12 cellular contexts compared by ENCODE assay signal in genomic region chr14:91402278-91403068, GRCh38. TPM values are rescaled to one million over a fixed set of nuclear protein-coding genes. Genes with fewer than 3 reads are reported as not detected.
DNase-seq lines count a peak whose midpoint lies in the region; ATAC-seq and TF ChIP-seq lines count a peak whose summit lies in the region.
"Had no signal": no experiment of that assay in that cellular context is flagged by ENCODE, and none has a peak within 500 bp of the region (broad histone marks: within the 10 kb centered on the region; RNA-seq: fewer than 3 reads in every experiment).

No MANE protein-coding gene starts in this region.

- no peak overlapping the region for H2BK120ac ChIP-seq in trophoblast cell (ENCODE audit: insufficient read depth, low read length, poor library complexity)

- H3K4me1 Mint-ChIP-seq in CD4-positive, CD25-positive, alpha-beta regulatory T cell = peaks cover 29 to 96% (median 69%) of the 10 kb centered on the region in 4 donors
- H3K4me1 Mint-ChIP-seq in naive thymus-derived CD4-positive, alpha-beta T cell = peaks cover 85 to 97% (median 89%) of the 10 kb centered on the region in 7 donors

- H3K27me3 Mint-ChIP-seq in CD4-positive, CD25-positive, alpha-beta regulatory T cell = no peaks in the 10 kb centered on the region
- H3K27me3 Mint-ChIP-seq in naive thymus-derived CD4-positive, alpha-beta T cell = no peaks in the 10 kb centered on the region

- H3K27ac Mint-ChIP-seq in CD4-positive, CD25-positive, alpha-beta regulatory T cell = peak overlapping the region; percentile 90 to 95 (median 92)
- peak overlapping the region; percentile 84 to 99 (median 95) for H3K27ac Mint-ChIP-seq in naive thymus-derived CD4-positive, alpha-beta T cell

- H3K79me1 ChIP-seq in trophoblast cell (ENCODE audit: low read length) = peaks cover 1% of the 10 kb centered on the region

- DNase-seq in CD4-positive, CD25-positive, alpha-beta regulatory T cell = peak in 1 of 3 donors; percentile 42
- DNase-seq in KG1 (lab: John Stamatoyannopoulos, UW) (peak; percentile 34), body of pancreas (peak; percentile 74 to 84 (median 84)), ureter (ENCODE audit: low spot score) (no peak), trophoblast cell (no peak), NCI-H345 (lab: John Stamatoyannopoulos, UW) (no peak)
- no peak for DNase-seq in naive thymus-derived CD4-positive, alpha-beta T cell
- DNase-seq: foreskin keratinocyte; NCI-H1694; occipital lobe; stimulated activated CD8-positive, alpha-beta memory T cell treated with anti-CD3 and anti-CD28 coated beads, Interleukin-4, amount 100 ng/mL, for 48 hours had no signal

- H3K14ac ChIP-seq in trophoblast cell (ENCODE audit: low read length) = no peak overlapping the region

- peaks cover 0 to under 1% (median 0%) of the 10 kb centered on the region in 7 donors for H3K9me3 Mint-ChIP-seq in CD4-positive, CD25-positive, alpha-beta regulatory T cell
- no peaks in the 10 kb centered on the region for H3K9me3 Mint-ChIP-seq in naive thymus-derived CD4-positive, alpha-beta T cell

- POLR2A ChIA-PET in naive thymus-derived CD4-positive, alpha-beta T cell (lab: Charles Lee) = interaction anchor here (0.7 to 22.3 kb wide), 10 partner anchors 11 to 467 kb away, joined by 3 to 328 read pairs (median 4); partner anchors contain the start of gene CCDC88C

- H3K4me3 ChIP-seq in CD4-positive, CD25-positive, alpha-beta regulatory T cell (ENCODE audit: low read depth, low read length) = peak overlapping the region; percentile 69
- H3K4me3 ChIP-seq in body of pancreas (no peak overlapping the region), trophoblast cell (ENCODE audit: low read depth, low read length) (no peak overlapping the region)
- H3K4me3 ChIP-seq in naive thymus-derived CD4-positive, alpha-beta T cell (ENCODE audit: low read length) = peak overlapping the region; percentile 21

- H3K27me3 ChIP-seq in CD4-positive, CD25-positive, alpha-beta regulatory T cell (ENCODE audit: control insufficient read depth, insufficient read depth, low read length) = no peaks in the 10 kb centered on the region
- H3K27me3 ChIP-seq in body of pancreas (no peaks in the 10 kb centered on the region), trophoblast cell (ENCODE audit: insufficient read depth, low read length) (no peaks in the 10 kb centered on the region)
- H3K27me3 ChIP-seq in naive thymus-derived CD4-positive, alpha-beta T cell (ENCODE audit: control insufficient read depth in 2 of 2, insufficient read depth in 2 of 2, low read length in 2 of 2) = no peaks in the 10 kb centered on the region
- H3K27me3 ChIP-seq: foreskin keratinocyte had no signal

- no peak overlapping the region for H3K23ac ChIP-seq in trophoblast cell (ENCODE audit: low read length)

- 18 to 24% methylated on average over 12 of the region's 12 CpGs for WGBS in body of pancreas, 2 donors
- WGBS in trophoblast cell (ENCODE audit: extremely low coverage, insufficient coverage, insufficient read length) = no CpG with 5 or more reads among the region's 12 CpGs

- H3K9ac ChIP-seq in trophoblast cell (ENCODE audit: low read length) = no peak overlapping the region

- no peak overlapping the region for H4K91ac ChIP-seq in trophoblast cell (ENCODE audit: low read depth, low read length)

- TF ChIP-seq POLR2A in body of pancreas (IDR thresholded peaks at IDR 0.05) = no peak

- no peak overlapping the region for H2BK12ac ChIP-seq in trophoblast cell (ENCODE audit: low read length)

- H3K36me3 Mint-ChIP-seq in CD4-positive, CD25-positive, alpha-beta regulatory T cell = peaks cover 30% of the 10 kb centered on the region
- peaks cover 5 to 31% (median 12%) of the 10 kb centered on the region in 5 donors for H3K36me3 Mint-ChIP-seq in naive thymus-derived CD4-positive, alpha-beta T cell

- intact Hi-C loops in body of pancreas (cut with DNase I) = no loop called here
- intact Hi-C loops in naive thymus-derived CD4-positive, alpha-beta T cell (cut with micrococcal nuclease) = loop anchor here in 1 of 2 donors (2.0 kb wide), 1 partner anchor 16 kb away; no protein-coding TSS in a partner anchor

- peak overlapping the region; percentile 96 for H3K27ac ChIP-seq in CD4-positive, CD25-positive, alpha-beta regulatory T cell (ENCODE audit: insufficient read depth, low read length, poor library complexity, severe bottlenecking)
- H3K27ac ChIP-seq in body of pancreas = peak overlapping the region; percentile 72 to 81 (median 78)
- H3K27ac ChIP-seq in naive thymus-derived CD4-positive, alpha-beta T cell (ENCODE audit: low read depth, low read length) = peak overlapping the region; percentile 95
- H3K27ac ChIP-seq in trophoblast cell (ENCODE audit: low read depth, low read length) = no peak overlapping the region
- H3K27ac ChIP-seq: foreskin keratinocyte had no signal

- no peak overlapping the region for H3K4me2 ChIP-seq in trophoblast cell (ENCODE audit: low read length)

- no peak overlapping the region for H2BK5ac ChIP-seq in trophoblast cell (ENCODE audit: low read depth, low read length, poor library complexity)

- TF ChIP-seq CTCF in body of pancreas (IDR thresholded peaks at IDR 0.05) = no peak

- no peaks in the 10 kb centered on the region for H3K9me3 ChIP-seq in CD4-positive, CD25-positive, alpha-beta regulatory T cell (ENCODE audit: control insufficient read depth in 2 of 2, low read length in 2 of 2)
- H3K9me3 ChIP-seq in body of pancreas = no peaks in the 10 kb centered on the region
- no peaks in the 10 kb centered on the region for H3K9me3 ChIP-seq in naive thymus-derived CD4-positive, alpha-beta T cell (ENCODE audit: control insufficient read depth in 2 of 3, low read length in 3 of 3)
- peaks cover 2% of the 10 kb centered on the region for H3K9me3 ChIP-seq in trophoblast cell (ENCODE audit: insufficient read depth, low read depth, low read length)

- H3K36me3 ChIP-seq in CD4-positive, CD25-positive, alpha-beta regulatory T cell (ENCODE audit: control insufficient read depth, insufficient read depth, low read length) = peaks cover 18% of the 10 kb centered on the region
- no peaks in the 10 kb centered on the region for H3K36me3 ChIP-seq in body of pancreas (replicated peaks in 1 of 2; ENCODE audit: insufficient read depth in 1 of 2, low read depth in 2 of 2)
- peaks cover 6 to 17% (median 15%) of the 10 kb centered on the region in 3 experiments for H3K36me3 ChIP-seq in naive thymus-derived CD4-positive, alpha-beta T cell (ENCODE audit: control insufficient read depth in 2 of 3, insufficient read depth in 3 of 3, low read length in 3 of 3)
- no peaks in the 10 kb centered on the region for H3K36me3 ChIP-seq in trophoblast cell (ENCODE audit: control insufficient read depth in 1 of 2, insufficient read depth in 2 of 2, low read length in 2 of 2)

- H4K8ac ChIP-seq in trophoblast cell (ENCODE audit: low read depth, low read length) = no peak overlapping the region

- H2AK5ac ChIP-seq in trophoblast cell (ENCODE audit: low read length) = no peak overlapping the region

- H3K79me2 ChIP-seq in trophoblast cell (ENCODE audit: control insufficient read depth, insufficient read depth, low read length, poor library complexity) = no peaks in the 10 kb centered on the region

- H4K12ac ChIP-seq in trophoblast cell (ENCODE audit: low read depth, low read length) = no peak overlapping the region

- H3K4ac ChIP-seq in trophoblast cell (ENCODE audit: low read depth, low read length) = no peak overlapping the region

- peaks cover 97% of the 10 kb centered on the region for H3K4me1 ChIP-seq in CD4-positive, CD25-positive, alpha-beta regulatory T cell (ENCODE audit: control insufficient read depth, insufficient read depth, low read length, poor library complexity, severe bottlenecking)
- H3K4me1 ChIP-seq in body of pancreas (peaks cover 79% of the 10 kb centered on the region), trophoblast cell (ENCODE audit: control insufficient read depth in 1 of 2, insufficient read depth in 2 of 2, low read length in 2 of 2) (peaks cover 4 to 12% of the 10 kb centered on the region in 2 experiments)
- peaks cover 85 to 90% of the 10 kb centered on the region in 2 donors for H3K4me1 ChIP-seq in naive thymus-derived CD4-positive, alpha-beta T cell (ENCODE audit: control insufficient read depth in 2 of 2, insufficient read depth in 2 of 2, low read length in 2 of 2)

- ATAC-seq in CD4-positive, CD25-positive, alpha-beta regulatory T cell (ENCODE audit: low read depth in 2 of 2) = no peak
- ATAC-seq in body of pancreas (peak; percentile 82), HG03097 (IDR thresholded peaks at IDR 0.05; ENCODE audit: low FRiP score, unreplicated experiment) (no peak)
- ATAC-seq in naive thymus-derived CD4-positive, alpha-beta T cell = peak; percentile 10
- ATAC-seq: foreskin keratinocyte had no signal

- CTCF ChIA-PET in naive thymus-derived CD4-positive, alpha-beta T cell (lab: Charles Lee) = interaction anchor here (0.6 to 2.2 kb wide), 4 partner anchors 14 to 229 kb away, joined by 3 to 6 read pairs (median 3); no protein-coding TSS in a partner anchor

- no peak overlapping the region for H2AFZ ChIP-seq in trophoblast cell (ENCODE audit: insufficient read depth, low read length, poor library complexity)

- H3K4me3 Mint-ChIP-seq in CD4-positive, CD25-positive, alpha-beta regulatory T cell = peak overlapping the region; percentile 78 to 99 (median 88)
- H3K4me3 Mint-ChIP-seq in naive thymus-derived CD4-positive, alpha-beta T cell = peak overlapping the region; percentile 74 to 92 (median 84)

- H3K18ac ChIP-seq in trophoblast cell (ENCODE audit: low read length) = no peak overlapping the region

RNA-seq across cellular contexts. Expression of gene CCDC88C, which starts 15.1 kb away (rescaled TPM):
- total RNA-seq in CD4-positive, CD25-positive, alpha-beta regulatory T cell = 466 TPM
- polyA plus RNA-seq in CD4-positive, CD25-positive, alpha-beta regulatory T cell = 10 to 100 TPM; 25.9 to 35.6 (median 31.0) TPM
- 10 to 100 TPM; 36.3 to 57.4 TPM for total RNA-seq in body of pancreas
- 100 to 1,000 TPM; 189 to 324 (median 277) TPM for total RNA-seq in naive thymus-derived CD4-positive, alpha-beta T cell
- 10 to 100 TPM; 23.6 to 44.9 TPM for polyA plus RNA-seq in naive thymus-derived CD4-positive, alpha-beta T cell
- total RNA-seq in ureter = 49.0 TPM
- 3.1 and 3.4 TPM in 2 replicates for polyA plus RNA-seq in trophoblast cell (2013)

Comparison
In these comparisons a context has a peak if more than half of its experiments do, and no peak if none do; other contexts are left out.
1. ATAC-seq: peak in body of pancreas (single experiment) and naive thymus-derived CD4-positive, alpha-beta T cell (single experiment); none in CD4-positive, CD25-positive, alpha-beta regulatory T cell (0 of 2) and HG03097 (single experiment).
2. DNase-seq: peak in KG1 (single experiment) and body of pancreas (4 of 4); none in naive thymus-derived CD4-positive, alpha-beta T cell (0 of 9), ureter (single experiment), trophoblast cell (0 of 2) and NCI-H345 (single experiment).
3. H3K4me3 ChIP-seq: peak in CD4-positive, CD25-positive, alpha-beta regulatory T cell (single experiment) and naive thymus-derived CD4-positive, alpha-beta T cell (single experiment); none in body of pancreas (0 of 2) and trophoblast cell (single experiment).